15 cellular contexts compared by ENCODE assay signal in genomic region chr11:116885951-116886629, GRCh38. TPM values are rescaled to one million over a fixed set of nuclear protein-coding genes. Genes with fewer than 3 reads are reported as not detected.
DNase-seq lines count a peak whose midpoint lies in the region; ATAC-seq, FAIRE-seq and TF ChIP-seq lines count a peak whose summit lies in the region.
"Had no signal": no experiment of that assay in that cellular context is flagged by ENCODE, and none has a peak within 500 bp of the region (broad histone marks: within the 10 kb centered on the region; RNA-seq: fewer than 3 reads in every experiment).

No MANE protein-coding gene starts in this region.

- H3K4me1 ChIP-seq in sigmoid colon, result peaks cover 0 to 32% (median 24%) of the 10 kb centered on the region in 4 donors

- H3K4me3 ChIP-seq in choroid plexus epithelial cell (ENCODE audit: low read depth, low read length) (no peak overlapping the region), sigmoid colon (no peak overlapping the region)

- ATAC-seq in GM21529 (IDR thresholded peaks at IDR 0.05; ENCODE audit: unreplicated experiment), result no peak
- ATAC-seq in GM21381 (IDR thresholded peaks at IDR 0.05; ENCODE audit: unreplicated experiment), result no peak
- ATAC-seq in HG03432 (IDR thresholded peaks at IDR 0.05; ENCODE audit: unreplicated experiment), result no peak

- TF ChIP-seq EP300 in sigmoid colon (IDR thresholded peaks at IDR 0.05), result no peak

- intact Hi-C loops in sigmoid colon (cut with DNase I), result loop anchor here (2.0 kb wide), 1 partner anchor 213 kb away; the partner anchor contains the start of gene SIK3

- TF ChIP-seq POLR2A in GM12892 (IDR thresholded peaks at IDR 0.05; ENCODE audit: low read depth, low read length) (no peak), sigmoid colon (IDR thresholded peaks at IDR 0.05) (no peak)

- no peaks in the 10 kb centered on the region for H3K9me3 ChIP-seq in sigmoid colon

- WGBS in sigmoid colon, 2 donors, result 80 to 87% methylated on average over 4 of the region's 4 CpGs

- TF ChIP-seq CTCF in choroid plexus epithelial cell (conservative IDR thresholded peaks at IDR 0.05; ENCODE audit: low read depth, low read length) (no peak), sigmoid colon (IDR thresholded peaks at IDR 0.05) (no peak)

- no peak for DNase-seq in GM12892 (ENCODE audit: insufficient read length)
- DNase-seq in choroid plexus epithelial cell (ENCODE audit: low read depth), result peak; percentile 58
- peak; percentile 50 for DNase-seq in inferior parietal cortex (ENCODE audit: extremely low spot score)
- no peak for DNase-seq in sigmoid colon
- no peak for DNase-seq in NCI-H2107 treated with DMSO at 0.1 percent for 48 hours (lab: John Stamatoyannopoulos, UW; ENCODE audit: unreplicated experiment)
- DNase-seq: activated CD8-positive, alpha-beta memory T cell treated with anti-CD3 and anti-CD28 coated beads, Interleukin-2, amount 50 U/mL, for 4 hours; kidney; NCI-H526; SHP77 treated with DMSO at 0.1 percent for 48 hours; stimulated activated CD4-positive, alpha-beta T cell treated with anti-CD3 and anti-CD28 coated beads, Interleukin-2, amount 100 ng/mL, for 24 hours; stimulated activated naive CD4-positive, alpha-beta T cell; WERI-Rb-1 had no signal

- no peaks in the 10 kb centered on the region for H3K27me3 ChIP-seq in sigmoid colon

- peak overlapping the region; percentile 68 to 80 (median 77) for H3K27ac ChIP-seq in sigmoid colon
- H3K27ac ChIP-seq: WERI-Rb-1 had no signal

- peak; percentile 65 for FAIRE-seq in GM12892 (lab: Jason Lieb, UNC)
- FAIRE-seq: kidney had no signal

- no peaks in the 10 kb centered on the region for H3K36me3 ChIP-seq in sigmoid colon
- H3K36me3 ChIP-seq: WERI-Rb-1 had no signal

RNA-seq across cellular contexts. Expression of gene APOA1, which starts 48.7 kb away (rescaled TPM):
- not detected for polyA plus RNA-seq in GM12892 (2012; ENCODE audit: missing spikeins)
- under 1 TPM in 2 of 4 donors, not detected in 2; 0.54 to 0.55 TPM for total RNA-seq in sigmoid colon
- 1 to 10 TPM in 2 of 3 donors, under 1 TPM in 1; 0.32 to 3.0 (median 2.8) TPM for polyA plus RNA-seq in sigmoid colon
- total RNA-seq: kidney had no signal

RNA-seq across cellular contexts. Expression of gene APOC3, which starts 56.4 kb away (rescaled TPM):
- polyA plus RNA-seq in GM12892 (2012; ENCODE audit: missing spikeins), result not detected
- not detected for total RNA-seq in sigmoid colon
- polyA plus RNA-seq in sigmoid colon, result 1 to 10 TPM in 1 of 3 donors, under 1 TPM in 1, not detected in 1; 0.19 to 4.4 TPM
- total RNA-seq: kidney had no signal

Comparison
In these comparisons a context has a peak if more than half of its experiments do, and no peak if none do; other contexts are left out.
1. DNase-seq: peak in choroid plexus epithelial cell (single experiment) and inferior parietal cortex (single experiment); none in GM12892 (single experiment), sigmoid colon (single experiment) and NCI-H2107 treated with DMSO at 0.1 percent for 48 hours (single experiment).